ENCODE assay signal across 1 cellular context in the genomic region with DNA sequence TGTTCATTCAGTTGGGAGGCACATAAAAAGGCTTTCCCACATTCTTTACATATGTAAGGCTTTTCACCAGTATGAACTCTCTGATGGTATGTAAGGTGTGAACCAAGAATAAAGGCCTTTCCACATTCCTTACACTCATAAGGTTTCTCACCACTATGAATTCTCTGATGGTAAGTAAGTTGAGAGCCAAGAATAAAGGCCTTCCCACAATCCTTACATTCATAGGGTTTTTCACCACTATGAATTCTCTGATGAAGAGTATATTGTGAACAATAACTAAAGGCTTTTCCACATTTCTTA.
A peak's percentile ranks its signal among the peaks of the same experiment; 100 is the strongest.
TF ChIP-seq lines count a peak whose summit lies in the region.

No MANE protein-coding gene starts in this region.

TF ChIP-seq in H1, 55 proteins besides CTCF, POLR2A, EP300 and RAD21:
- TF ChIP-seq ASH2L (IDR thresholded peaks at IDR 0.05; ENCODE audit: low read length) (no peak), ZNF274 (IDR thresholded peaks at IDR 0.05; ENCODE audit: borderline replicate concordance, extremely low read depth, low read length) (peak; percentile 63)
TF ChIP-seq in H1: peak in this region for 1.
